ENCODE assay signal across 8 cellular contexts in genomic region chr12:15882055-15882971, GRCh38. TPM values are rescaled to one million over a fixed set of nuclear protein-coding genes. Genes with fewer than 3 reads are reported as not detected.
DNase-seq lines count a peak whose midpoint lies in the region; ATAC-seq and TF ChIP-seq lines count a peak whose summit lies in the region.

Gene STRAP (plus strand): TSS chr12:15882387. CDS start chr12:15882708, 321 bp downstream.

- no peaks in the 10 kb centered on the region for H3K27me3 Mint-ChIP-seq in activated B cell treated with CpG ODN at 0.5 μM for 24 hours
- peaks cover 5 to 15% (median 10%) of the 10 kb centered on the region in 3 donors for H3K27me3 Mint-ChIP-seq in immature natural killer cell (ENCODE audit: low read depth in 3 of 3)

- H3K36me3 Mint-ChIP-seq in activated B cell treated with CpG ODN at 0.5 μM for 24 hours (ENCODE audit: low read depth) (peaks cover 47% of the 10 kb centered on the region), immature natural killer cell (peaks cover 0 to 12% (median 0%) of the 10 kb centered on the region in 3 donors)

- peak within 1 kb of the TSS; percentile 99 for H3K4me3 Mint-ChIP-seq in activated B cell treated with CpG ODN at 0.5 μM for 24 hours
- H3K4me3 Mint-ChIP-seq in immature natural killer cell: peak within 1 kb of the TSS; percentile 96 to 99 (median 97)

- peak within 1 kb of the TSS; percentile 99 for H3K27ac ChIP-seq in caudate nucleus (ENCODE audit: low read depth, low read length)
- peak within 1 kb of the TSS; percentile 94 to 99 (median 97) for H3K27ac ChIP-seq in spleen

- peaks cover 0 to 33% (median 4%) of the 10 kb centered on the region in 6 donors for H3K36me3 ChIP-seq in spleen

- CTCF ChIA-PET in activated B cell treated with CpG ODN at 0.5 μM for 24 hours (lab: Charles Lee): interaction anchor here (1.2 to 2.1 kb wide), 2 partner anchors 12 to 16 kb away, joined by 3 to 8 read pairs; no protein-coding TSS in a partner anchor

- no peaks in the 10 kb centered on the region for H3K27me3 ChIP-seq in spleen (replicated peaks in 1 of 7)

- TF ChIP-seq POLR2A in GM18951 (IDR thresholded peaks at IDR 0.05; ENCODE audit: extremely low read depth, insufficient read depth, insufficient read length) (peak; percentile 98), spleen (IDR thresholded peaks at IDR 0.05) (peak; percentile 83 to 98 (median 91))

- H3K27ac Mint-ChIP-seq in activated B cell treated with CpG ODN at 0.5 μM for 24 hours: peak within 1 kb of the TSS; percentile 99
- H3K27ac Mint-ChIP-seq in immature natural killer cell: peak within 1 kb of the TSS; percentile 99

- DNase-seq in AG08395 (ENCODE audit: low spot score): peak; percentile 97
- DNase-seq in NCI-H345 (lab: John Stamatoyannopoulos, UW): peak; percentile 98
- DNase-seq in activated B cell treated with CpG ODN at 0.5 μM for 24 hours: peak; percentile 95
- peak; percentile 47 to 98 (median 94) for DNase-seq in caudate nucleus (lab: John Stamatoyannopoulos, UW)
- DNase-seq in immature natural killer cell: peak; percentile 96 to 97 (median 97)
- peak; percentile 99 for DNase-seq in spleen

- ATAC-seq in HG03196 (IDR thresholded peaks at IDR 0.05; ENCODE audit: unreplicated experiment) (peak; percentile 98), activated B cell treated with CpG ODN at 0.5 μM for 24 hours (ENCODE audit: low read depth) (peak; percentile 94)

- H3K9me3 Mint-ChIP-seq in activated B cell treated with CpG ODN at 0.5 μM for 24 hours: no peaks in the 10 kb centered on the region
- no peaks in the 10 kb centered on the region for H3K9me3 Mint-ChIP-seq in immature natural killer cell

- TF ChIP-seq CTCF in activated B cell treated with CpG ODN at 0.5 μM for 24 hours (IDR thresholded peaks at IDR 0.05) (no peak), spleen (IDR thresholded peaks at IDR 0.05 in 8 of 11, conservative IDR thresholded peaks at IDR 0.05 in 3 of 11) (no peak)

- H3K4me1 Mint-ChIP-seq in activated B cell treated with CpG ODN at 0.5 μM for 24 hours: peaks cover 53% of the 10 kb centered on the region
- peaks cover 58 to 68% of the 10 kb centered on the region in 2 donors for H3K4me1 Mint-ChIP-seq in immature natural killer cell

- peaks cover 17 to 57% (median 41%) of the 10 kb centered on the region in 6 donors for H3K4me1 ChIP-seq in spleen

- in situ Hi-C loops in GM18951 (cut with MboI; ENCODE audit: low sequenced_read_pairs, unreplicated experiment): no loop called here

- intact Hi-C loops in activated B cell treated with CpG ODN at 0.5 μM for 24 hours (cut with micrococcal nuclease): loop anchor here (1.0 to 5.0 kb wide), 9 partner anchors 16 to 1108 kb away; partner anchors contain the start of genes ARHGDIB, C12orf60, DERA and EPS8
- intact Hi-C loops in spleen (cut with DNase I; ENCODE audit: low total_unique reads): no loop called here

- POLR2A ChIA-PET in activated B cell treated with CpG ODN at 0.5 μM for 24 hours (lab: Charles Lee): interaction anchor here (0.5 to 3.1 kb wide), 5 partner anchors 20 to 338 kb away, joined by 3 to 19 read pairs (median 7); partner anchors contain the start of gene DERA

- H3K4me3 ChIP-seq in spleen: peak within 1 kb of the TSS; percentile 63 to 86 (median 72)

- 0% methylated on average over 64 to 66 of the region's 66 CpGs for WGBS in spleen, 5 donors

- H3K9me3 ChIP-seq in spleen: no peaks in the 10 kb centered on the region

RNA-seq across cellular contexts. Expression of gene STRAP, which starts in this region (rescaled TPM):
- total RNA-seq in activated B cell treated with CpG ODN at 0.5 μM for 24 hours: 78.1 and 82.3 TPM in 2 replicates
- 100 to 1,000 TPM; 122 to 201 (median 128) TPM for polyA plus RNA-seq in immature natural killer cell
- 10 to 100 TPM; 41.9 to 60.0 (median 56.0) TPM for total RNA-seq in spleen
- 10 to 100 TPM; 55.9 to 68.8 (median 65.1) TPM for polyA plus RNA-seq in spleen

Comparison
In these comparisons a context has a peak if more than half of its experiments do, and no peak if none do; other contexts are left out.
1. Peak in every context shown above with its lines: DNase-seq, ATAC-seq, H3K4me3 ChIP-seq and H3K27ac ChIP-seq.